Comparison of ENCODE assay signal across 1 cellular context in the genomic region with DNA sequence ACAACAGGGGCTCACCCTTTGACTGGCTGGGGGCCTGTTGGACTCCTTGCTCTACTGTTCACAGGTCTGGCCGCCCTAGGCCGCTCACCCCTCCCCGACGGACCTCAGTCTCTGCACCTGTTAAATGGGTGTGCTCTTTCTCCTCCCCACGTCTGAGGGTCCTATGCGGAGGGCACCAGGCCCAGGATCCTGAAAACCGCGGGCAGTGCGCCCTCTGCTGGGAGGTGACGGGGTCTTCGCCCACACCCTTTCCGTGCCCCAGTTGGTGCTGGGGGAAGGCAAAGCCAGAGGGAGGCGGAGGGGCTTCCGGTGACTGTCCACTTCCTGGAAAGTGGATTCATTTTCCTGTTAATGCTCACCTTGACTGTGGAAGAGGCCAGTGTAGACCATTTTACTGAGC.
TF ChIP-seq lines count a peak whose summit lies in the region.

No MANE protein-coding gene starts in this region.

TF ChIP-seq in H1, 55 proteins besides CTCF, POLR2A, EP300 and RAD21 (continued from another document):
- TF ChIP-seq, protein P1, sequence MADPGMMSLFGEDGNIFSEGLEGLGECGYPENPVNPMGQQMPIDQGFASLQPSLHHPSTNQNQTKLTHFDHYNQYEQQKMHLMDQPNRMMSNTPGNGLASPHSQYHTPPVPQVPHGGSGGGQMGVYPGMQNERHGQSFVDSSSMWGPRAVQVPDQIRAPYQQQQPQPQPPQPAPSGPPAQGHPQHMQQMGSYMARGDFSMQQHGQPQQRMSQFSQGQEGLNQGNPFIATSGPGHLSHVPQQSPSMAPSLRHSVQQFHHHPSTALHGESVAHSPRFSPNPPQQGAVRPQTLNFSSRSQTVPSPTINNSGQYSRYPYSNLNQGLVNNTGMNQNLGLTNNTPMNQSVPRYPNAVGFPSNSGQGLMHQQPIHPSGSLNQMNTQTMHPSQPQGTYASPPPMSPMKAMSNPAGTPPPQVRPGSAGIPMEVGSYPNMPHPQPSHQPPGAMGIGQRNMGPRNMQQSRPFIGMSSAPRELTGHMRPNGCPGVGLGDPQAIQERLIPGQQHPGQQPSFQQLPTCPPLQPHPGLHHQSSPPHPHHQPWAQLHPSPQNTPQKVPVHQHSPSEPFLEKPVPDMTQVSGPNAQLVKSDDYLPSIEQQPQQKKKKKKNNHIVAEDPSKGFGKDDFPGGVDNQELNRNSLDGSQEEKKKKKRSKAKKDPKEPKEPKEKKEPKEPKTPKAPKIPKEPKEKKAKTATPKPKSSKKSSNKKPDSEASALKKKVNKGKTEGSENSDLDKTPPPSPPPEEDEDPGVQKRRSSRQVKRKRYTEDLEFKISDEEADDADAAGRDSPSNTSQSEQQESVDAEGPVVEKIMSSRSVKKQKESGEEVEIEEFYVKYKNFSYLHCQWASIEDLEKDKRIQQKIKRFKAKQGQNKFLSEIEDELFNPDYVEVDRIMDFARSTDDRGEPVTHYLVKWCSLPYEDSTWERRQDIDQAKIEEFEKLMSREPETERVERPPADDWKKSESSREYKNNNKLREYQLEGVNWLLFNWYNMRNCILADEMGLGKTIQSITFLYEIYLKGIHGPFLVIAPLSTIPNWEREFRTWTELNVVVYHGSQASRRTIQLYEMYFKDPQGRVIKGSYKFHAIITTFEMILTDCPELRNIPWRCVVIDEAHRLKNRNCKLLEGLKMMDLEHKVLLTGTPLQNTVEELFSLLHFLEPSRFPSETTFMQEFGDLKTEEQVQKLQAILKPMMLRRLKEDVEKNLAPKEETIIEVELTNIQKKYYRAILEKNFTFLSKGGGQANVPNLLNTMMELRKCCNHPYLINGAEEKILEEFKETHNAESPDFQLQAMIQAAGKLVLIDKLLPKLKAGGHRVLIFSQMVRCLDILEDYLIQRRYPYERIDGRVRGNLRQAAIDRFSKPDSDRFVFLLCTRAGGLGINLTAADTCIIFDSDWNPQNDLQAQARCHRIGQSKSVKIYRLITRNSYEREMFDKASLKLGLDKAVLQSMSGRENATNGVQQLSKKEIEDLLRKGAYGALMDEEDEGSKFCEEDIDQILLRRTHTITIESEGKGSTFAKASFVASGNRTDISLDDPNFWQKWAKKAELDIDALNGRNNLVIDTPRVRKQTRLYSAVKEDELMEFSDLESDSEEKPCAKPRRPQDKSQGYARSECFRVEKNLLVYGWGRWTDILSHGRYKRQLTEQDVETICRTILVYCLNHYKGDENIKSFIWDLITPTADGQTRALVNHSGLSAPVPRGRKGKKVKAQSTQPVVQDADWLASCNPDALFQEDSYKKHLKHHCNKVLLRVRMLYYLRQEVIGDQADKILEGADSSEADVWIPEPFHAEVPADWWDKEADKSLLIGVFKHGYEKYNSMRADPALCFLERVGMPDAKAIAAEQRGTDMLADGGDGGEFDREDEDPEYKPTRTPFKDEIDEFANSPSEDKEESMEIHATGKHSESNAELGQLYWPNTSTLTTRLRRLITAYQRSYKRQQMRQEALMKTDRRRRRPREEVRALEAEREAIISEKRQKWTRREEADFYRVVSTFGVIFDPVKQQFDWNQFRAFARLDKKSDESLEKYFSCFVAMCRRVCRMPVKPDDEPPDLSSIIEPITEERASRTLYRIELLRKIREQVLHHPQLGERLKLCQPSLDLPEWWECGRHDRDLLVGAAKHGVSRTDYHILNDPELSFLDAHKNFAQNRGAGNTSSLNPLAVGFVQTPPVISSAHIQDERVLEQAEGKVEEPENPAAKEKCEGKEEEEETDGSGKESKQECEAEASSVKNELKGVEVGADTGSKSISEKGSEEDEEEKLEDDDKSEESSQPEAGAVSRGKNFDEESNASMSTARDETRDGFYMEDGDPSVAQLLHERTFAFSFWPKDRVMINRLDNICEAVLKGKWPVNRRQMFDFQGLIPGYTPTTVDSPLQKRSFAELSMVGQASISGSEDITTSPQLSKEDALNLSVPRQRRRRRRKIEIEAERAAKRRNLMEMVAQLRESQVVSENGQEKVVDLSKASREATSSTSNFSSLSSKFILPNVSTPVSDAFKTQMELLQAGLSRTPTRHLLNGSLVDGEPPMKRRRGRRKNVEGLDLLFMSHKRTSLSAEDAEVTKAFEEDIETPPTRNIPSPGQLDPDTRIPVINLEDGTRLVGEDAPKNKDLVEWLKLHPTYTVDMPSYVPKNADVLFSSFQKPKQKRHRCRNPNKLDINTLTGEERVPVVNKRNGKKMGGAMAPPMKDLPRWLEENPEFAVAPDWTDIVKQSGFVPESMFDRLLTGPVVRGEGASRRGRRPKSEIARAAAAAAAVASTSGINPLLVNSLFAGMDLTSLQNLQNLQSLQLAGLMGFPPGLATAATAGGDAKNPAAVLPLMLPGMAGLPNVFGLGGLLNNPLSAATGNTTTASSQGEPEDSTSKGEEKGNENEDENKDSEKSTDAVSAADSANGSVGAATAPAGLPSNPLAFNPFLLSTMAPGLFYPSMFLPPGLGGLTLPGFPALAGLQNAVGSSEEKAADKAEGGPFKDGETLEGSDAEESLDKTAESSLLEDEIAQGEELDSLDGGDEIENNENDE (IDR thresholded peaks at IDR 0.05; ENCODE audit: insufficient replicate concordance, low read length): no peak
- TF ChIP-seq RBBP5 (IDR thresholded peaks at IDR 0.05; ENCODE audit: borderline replicate concordance, low read depth, low read length) (no peak), HDAC6 (IDR thresholded peaks at IDR 0.05; ENCODE audit: low read depth, low read length) (no peak), SIRT6 (IDR thresholded peaks at IDR 0.05; ENCODE audit: low read length) (no peak), BRCA1 (IDR thresholded peaks at IDR 0.05; ENCODE audit: low read depth, low read length) (no peak), FOSL1 (IDR thresholded peaks at IDR 0.05; ENCODE audit: insufficient read depth, low read depth, low read length) (no peak), CTBP2 (IDR thresholded peaks at IDR 0.05; ENCODE audit: borderline replicate concordance, insufficient read depth, insufficient read length, low read length) (no peak), CHD2 (IDR thresholded peaks at IDR 0.05; ENCODE audit: low read length) (no peak), TBP (IDR thresholded peaks at IDR 0.05; ENCODE audit: low read depth, low read length) (no peak), POU5F1 (IDR thresholded peaks at IDR 0.05; ENCODE audit: low read depth, low read length) (no peak)
